20 cellular contexts compared by ENCODE assay signal in genomic region chr2:45983213-45983612, GRCh38.
"Had no signal": no experiment of that assay in that cellular context is flagged by ENCODE, and none has a peak within 500 bp of the region (broad histone marks: within the 10 kb centered on the region; RNA-seq: fewer than 3 reads in every experiment).

No MANE protein-coding gene starts in this region.

- DNase-seq: central memory CD4-positive, alpha-beta T cell; dorsolateral prefrontal cortex; effector CD8-positive, alpha-beta T cell; esophagus squamous epithelium; foreskin melanocyte; glutamatergic neuron; left cardiac atrium; left lung; naive B cell; stimulated activated CD4-positive, alpha-beta T cell treated with anti-CD3 and anti-CD28 coated beads, Interleukin-2, amount 100 ng/mL, for 24 hours; stimulated activated CD4-positive, alpha-beta T cell treated with anti-CD3 and anti-CD28 coated beads, Interleukin-4, amount 100 ng/mL, for 24 hours; stimulated activated naive CD4-positive, alpha-beta T cell treated with Interleukin-2 at 50 U/mL for 16 hours; stomach; thyroid gland; trophoblast cell had no signal

- H3K27ac ChIP-seq: dorsolateral prefrontal cortex, esophagus squamous epithelium, left lung, neutrophil, parathyroid adenoma, stomach, thyroid gland had no signal

- H3K27me3 ChIP-seq: dorsolateral prefrontal cortex, esophagus squamous epithelium, left lung, neutrophil, stomach, thyroid gland had no signal

- H3K4me1 ChIP-seq: parathyroid adenoma, thyroid gland had no signal

- ATAC-seq: left cardiac atrium; left lung; natural killer cell treated with Interleukin-12 subunit alpha and Interleukin-12 subunit beta and Interleukin-15 and Interleukin-18, amount 100 ng/mL, for 72 hours; sciatic nerve; stimulated activated effector memory CD8-positive, alpha-beta T cell treated with anti-CD3 and anti-CD28 coated beads, Interleukin-12 subunit alpha, Interleukin-12 subunit beta, amount 100 ng/mL, for 72 hours had no signal

- H3K9me3 ChIP-seq: esophagus squamous epithelium, left lung, neutrophil, stomach, thyroid gland had no signal

- H3K36me3 ChIP-seq: neutrophil, thyroid gland had no signal

- H3K4me3 ChIP-seq: dorsolateral prefrontal cortex, esophagus squamous epithelium, left lung, stomach, thyroid gland had no signal
